21 cellular contexts compared by ENCODE assay signal in genomic region chr11:25247336-25247735, GRCh38.
DNase-seq lines count a peak whose midpoint lies in the region; ATAC-seq and TF ChIP-seq lines count a peak whose summit lies in the region.
"Had no signal": no experiment of that assay in that cellular context is flagged by ENCODE, and none has a peak within 500 bp of the region (broad histone marks: within the 10 kb centered on the region; RNA-seq: fewer than 3 reads in every experiment).

No MANE protein-coding gene starts in this region.

- DNase-seq in HCEC 1CT (peak; percentile 41), PC-3 (peak; percentile 51), dedifferentiated amniotic fluid mesenchymal stem cell (ENCODE audit: extremely low spot score) (peak; percentile 44), HUDEP-2 (lab: John Stamatoyannopoulos, UW; ENCODE audit: unreplicated experiment in 76 of 76) (no peak), uterus (no peak), NCI-H2029 (lab: John Stamatoyannopoulos, UW) (no peak)
- DNase-seq: CD4-positive, CD25-positive, alpha-beta regulatory T cell; DMS153; GM23248; H7; NCI-H1092; NCI-H1417 treated with DMSO at 0.1 percent for 48 hours; NCI-H1694 treated with DMSO at 0.1 percent for 48 hours; NCI-H2107; NCI-H524 treated with DMSO at 0.1 percent for 48 hours; NCI-H774; SJCRH30 had no signal

- H3K9me2 ChIP-seq in PC-3 (replicated peaks; ENCODE audit: low read length) = no peaks in the 10 kb centered on the region

- H3K4me3 ChIP-seq in PC-3 (ENCODE audit: low read length) = no peak overlapping the region
- no peak overlapping the region for H3K4me3 ChIP-seq in uterus
- H3K4me3 ChIP-seq: BLaER1, GM23248, SJCRH30 had no signal

- CTCF ChIA-PET in PC-3 (lab: Charles Lee) = interaction anchor here (0.6 kb wide), 1 partner anchor 613 kb away, joined by 3 read pairs; no protein-coding TSS in a partner anchor

- intact Hi-C loops in PC-3 (cut with micrococcal nuclease) (no loop called here), uterus (cut with DNase I; ENCODE audit: low total_unique reads) (no loop called here)

- H3K36me3 ChIP-seq in PC-3 (ENCODE audit: low read depth, low read length) (no peaks in the 10 kb centered on the region), uterus (no peaks in the 10 kb centered on the region)
- H3K36me3 ChIP-seq: BLaER1, SJCRH30 had no signal

- no peaks in the 10 kb centered on the region for H4K20me1 ChIP-seq in PC-3 (ENCODE audit: low read length)
- H4K20me1 ChIP-seq: BLaER1 had no signal

- no peak for TF ChIP-seq CTCF in PC-3 (conservative IDR thresholded peaks at IDR 0.05; ENCODE audit: low read depth, low read length)
- no peak for TF ChIP-seq CTCF in uterus (IDR thresholded peaks at IDR 0.05)

- peak overlapping the region; percentile 37 for H3K4me2 ChIP-seq in PC-3 (ENCODE audit: low read length)
- H3K4me2 ChIP-seq: BLaER1 had no signal

- H3K27ac ChIP-seq in PC-3 (ENCODE audit: low read length) (peak overlapping the region; percentile 26; the same call in 1 of the 2 replicates), uterus (no peak overlapping the region)
- H3K27ac ChIP-seq: BLaER1, GM23248, SJCRH30 had no signal

- H2AFZ ChIP-seq in PC-3 (ENCODE audit: low read length) = no peak overlapping the region
- H2AFZ ChIP-seq: GM23248 had no signal

- no peaks in the 10 kb centered on the region for H3K27me3 ChIP-seq in PC-3 (ENCODE audit: low read length)
- H3K27me3 ChIP-seq in uterus = no peaks in the 10 kb centered on the region
- H3K27me3 ChIP-seq: BLaER1, SJCRH30 had no signal

- POLR2A ChIA-PET in PC-3 (lab: Charles Lee; ENCODE audit: unreplicated experiment) = no interaction called here

- no TSS peak for BruUV-seq in PC-3 (replicated peaks; lab: Mats Ljungman, UMichigan)

- TF ChIP-seq POLR2A in uterus (IDR thresholded peaks at IDR 0.05) = no peak

- H3K9me3 ChIP-seq in PC-3 (ENCODE audit: low read length) = no peaks in the 10 kb centered on the region
- H3K9me3 ChIP-seq in uterus = no peaks in the 10 kb centered on the region

- no peak overlapping the region for H3K9ac ChIP-seq in PC-3 (ENCODE audit: low read length)
- H3K9ac ChIP-seq: BLaER1, GM23248 had no signal

- peak; percentile 93 for ATAC-seq in PC-3
- ATAC-seq in HG03196 (IDR thresholded peaks at IDR 0.05; ENCODE audit: unreplicated experiment) = no peak
- ATAC-seq: Right ventricle myocardium inferior, SK-N-SH treated with all-trans-retinoic acid at 6 μM for 48 hours had no signal

- no peaks in the 10 kb centered on the region for H3F3A ChIP-seq in PC-3 (ENCODE audit: low read length, unreplicated experiment)

- peaks cover 10% of the 10 kb centered on the region; the same call in 1 of the 2 replicates for H3K4me1 ChIP-seq in PC-3 (ENCODE audit: insufficient read depth, low read length)
- H3K4me1 ChIP-seq in uterus = no peaks in the 10 kb centered on the region
- H3K4me1 ChIP-seq: BLaER1, SJCRH30 had no signal

- H3K79me2 ChIP-seq in PC-3 (ENCODE audit: low read length) = no peaks in the 10 kb centered on the region

Comparison
In these comparisons a context has a peak if more than half of its experiments do, and no peak if none do; other contexts are left out.
1. DNase-seq: peak in HCEC 1CT (single experiment), PC-3 (single experiment) and dedifferentiated amniotic fluid mesenchymal stem cell (single experiment); none in HUDEP-2 (0 of 76), uterus (0 of 2) and NCI-H2029 (single experiment).